1 cellular context compared by ENCODE assay signal in genomic region chr7:151505836-151506468, GRCh38.
TF ChIP-seq lines count a peak whose summit lies in the region.

No MANE protein-coding gene starts in this region.

TF ChIP-seq in GM12878, 131 proteins besides CTCF, POLR2A, EP300 and RAD21 (continued from another document):
- no peak for TF ChIP-seq CEBPB (IDR thresholded peaks at IDR 0.05; ENCODE audit: borderline replicate concordance in 1 of 2, low read depth in 2 of 2, low read length in 2 of 2)
- no peak for TF ChIP-seq SUZ12 (IDR thresholded peaks at IDR 0.05; ENCODE audit: unreplicated experiment)
- no peak for TF ChIP-seq SREBF2 (IDR thresholded peaks at IDR 0.05; ENCODE audit: low read length)
- no peak for TF ChIP-seq ZNF384 (IDR thresholded peaks at IDR 0.05; ENCODE audit: borderline replicate concordance, low read depth, low read length)
